In the genomic region with DNA sequence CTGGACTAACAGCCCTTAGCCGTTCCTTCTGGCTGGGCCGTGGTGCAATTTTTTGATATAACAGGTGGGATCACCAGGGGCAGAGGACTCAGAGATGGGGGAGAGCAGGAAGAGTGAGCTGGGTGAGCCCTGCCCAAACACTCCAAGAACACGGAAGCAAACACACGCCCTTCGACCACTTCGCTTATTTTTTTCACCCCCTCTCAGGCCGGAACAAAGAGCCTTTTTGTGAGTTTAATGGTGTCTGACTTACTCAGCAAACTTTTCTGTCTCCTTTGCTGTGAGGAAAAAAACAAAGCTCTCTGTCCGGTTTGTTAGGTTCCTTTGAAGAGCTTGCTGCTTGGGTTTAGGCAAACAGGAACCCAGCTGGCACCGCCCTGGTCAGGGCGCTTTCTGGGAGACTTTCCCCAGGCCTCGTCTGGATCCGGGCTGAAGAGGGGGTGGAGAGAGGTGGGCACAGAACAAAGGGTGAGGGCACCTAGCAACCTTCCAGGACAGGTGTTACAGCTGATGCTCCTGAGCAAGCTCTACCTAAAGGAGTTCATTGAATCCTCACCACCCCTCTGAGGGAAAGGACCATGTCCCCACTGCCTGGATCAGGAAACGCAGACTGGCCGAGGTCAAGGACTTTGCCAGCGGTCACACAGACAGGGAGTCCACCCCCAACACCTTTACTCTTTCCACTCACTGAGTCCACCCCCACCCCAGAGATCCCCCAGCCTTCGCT, we compare ENCODE assay signal across 10 cellular contexts. TPM values are rescaled to one million over a fixed set of nuclear protein-coding genes. Genes with fewer than 3 reads are reported as not detected.
DNase-seq lines count a peak whose midpoint lies in the region; ATAC-seq, FAIRE-seq and TF ChIP-seq lines count a peak whose summit lies in the region.
"Had no signal": no experiment of that assay in that cellular context is flagged by ENCODE, and none has a peak within 500 bp of the region (broad histone marks: within the 10 kb centered on the region; RNA-seq: fewer than 3 reads in every experiment).

No MANE protein-coding gene starts in this region.

- peak overlapping the region; percentile 68 for H3K4me2 ChIP-seq in keratinocyte (ENCODE audit: control insufficient read depth, extremely low read depth, insufficient read depth, low read depth, low read length)

- H3K27me3 ChIP-seq in adipocyte (replicated peaks; ENCODE audit: control insufficient read depth, insufficient read depth, low read length), result no peaks in the 10 kb centered on the region
- H3K27me3 ChIP-seq in keratinocyte (ENCODE audit: control insufficient read depth, extremely low read depth, insufficient read depth, low read length), result no peaks in the 10 kb centered on the region
- no peaks in the 10 kb centered on the region for H3K27me3 ChIP-seq in subcutaneous abdominal adipose tissue (ENCODE audit: control insufficient read depth in 5 of 5, insufficient read depth in 4 of 5, low read length in 5 of 5)

- no peak for TF ChIP-seq CTCF in keratinocyte (optimal IDR thresholded peaks at IDR 0.05 in 1 of 3, IDR thresholded peaks at IDR 0.05 in 1 of 3, conservative IDR thresholded peaks at IDR 0.05 in 1 of 3; ENCODE audit: extremely low read depth in 1 of 3, insufficient read depth in 2 of 3, low read length in 3 of 3)

- H3K27ac ChIP-seq in keratinocyte (ENCODE audit: control insufficient read depth, insufficient read depth, low read length), result peak overlapping the region; percentile 87
- peak overlapping the region; percentile 10 for H3K27ac ChIP-seq in subcutaneous abdominal adipose tissue (ENCODE audit: low read depth, low read length)

- no peak for ATAC-seq in GM21529 (IDR thresholded peaks at IDR 0.05; ENCODE audit: unreplicated experiment)
- no peak for ATAC-seq in HG03442 (IDR thresholded peaks at IDR 0.05; ENCODE audit: unreplicated experiment)

- H3K4me1 ChIP-seq in adipocyte (ENCODE audit: control insufficient read depth, insufficient read depth, low read length) (peaks cover 37% of the 10 kb centered on the region), keratinocyte (ENCODE audit: control insufficient read depth, extremely low read depth, insufficient read depth, low read length) (peaks cover 65% of the 10 kb centered on the region), subcutaneous abdominal adipose tissue (ENCODE audit: control insufficient read depth in 5 of 5, insufficient read depth in 5 of 5, low read length in 5 of 5) (peaks cover 0 to 42% (median 32%) of the 10 kb centered on the region in 5 donors)

- H3K4me3 ChIP-seq in adipocyte (ENCODE audit: low read length) (peak overlapping the region; percentile 23), keratinocyte (ENCODE audit: control insufficient read depth in 2 of 3, extremely low read depth in 1 of 3, insufficient read depth in 2 of 3, low read depth in 1 of 3, low read length in 3 of 3) (no peak overlapping the region), subcutaneous abdominal adipose tissue (ENCODE audit: low read depth in 1 of 5, low read length in 5 of 5) (peak overlapping the region; percentile 46 to 62 (median 50))

- H3K36me3 ChIP-seq in adipocyte (ENCODE audit: control insufficient read depth, insufficient read depth, low read length, severe bottlenecking), result no peaks in the 10 kb centered on the region
- H3K36me3 ChIP-seq in keratinocyte (ENCODE audit: control insufficient read depth in 2 of 2, extremely low read depth in 1 of 2, insufficient read depth in 2 of 2, low read length in 2 of 2), result no peaks in the 10 kb centered on the region
- H3K36me3 ChIP-seq in subcutaneous abdominal adipose tissue (ENCODE audit: control insufficient read depth in 5 of 5, insufficient read depth in 5 of 5, low read length in 5 of 5), result no peaks in the 10 kb centered on the region

- H3K9me1 ChIP-seq in keratinocyte (ENCODE audit: control insufficient read depth, extremely low read depth, insufficient read depth, low read length), result peaks cover 3% of the 10 kb centered on the region

- DNase-seq in LHCN-M2 (ENCODE audit: low read depth) (peak; percentile 43), adipocyte (ENCODE audit: low read depth) (no peak), keratinocyte (ENCODE audit: low read depth, low spot score) (no peak), inferior parietal cortex (ENCODE audit: extremely low spot score) (no peak), NCI-H524 (lab: John Stamatoyannopoulos, UW) (no peak)
- DNase-seq: NCI-H1694 had no signal

- no peaks in the 10 kb centered on the region for H4K20me1 ChIP-seq in keratinocyte (ENCODE audit: control insufficient read depth, extremely low read depth, insufficient read depth, low read length)

- H3K9me3 ChIP-seq in adipocyte (ENCODE audit: control insufficient read depth, low read length) (peaks cover 10% of the 10 kb centered on the region), keratinocyte (ENCODE audit: control insufficient read depth, low read depth, low read length) (no peaks in the 10 kb centered on the region), subcutaneous abdominal adipose tissue (ENCODE audit: control insufficient read depth in 5 of 5, low read length in 5 of 5) (no peaks in the 10 kb centered on the region)

- H3K79me2 ChIP-seq in keratinocyte (ENCODE audit: control insufficient read depth, insufficient read depth, low read length), result no peaks in the 10 kb centered on the region

- FAIRE-seq in keratinocyte (lab: Jason Lieb, UNC), result no peak

- H2AFZ ChIP-seq in keratinocyte (ENCODE audit: control insufficient read depth, low read length), result no peak overlapping the region

- dilution Hi-C loops in keratinocyte (cut with MboI; ENCODE audit: extremely low pct_ligation_motif_present, low sequenced_read_pairs), result no loop called here

- H3K9ac ChIP-seq in adipocyte (ENCODE audit: low read length), result no peak overlapping the region
- peak overlapping the region; percentile 65 for H3K9ac ChIP-seq in keratinocyte (ENCODE audit: control insufficient read depth, extremely low read depth, insufficient read depth, low read length)
- peak overlapping the region in 3 of 5 donors; percentile 28 to 53 (median 32) for H3K9ac ChIP-seq in subcutaneous abdominal adipose tissue (ENCODE audit: low read length in 5 of 5)

RNA-seq across cellular contexts. Expression of gene CALML3, which starts 23.3 kb away (rescaled TPM):
- total RNA-seq in LHCN-M2 (2014; rRNA removed), result not detected in 2 replicates
- not detected for polyA plus RNA-seq in LHCN-M2 (2012)
- 7.6 to 20.2 TPM (median 14.1 TPM) in 3 replicates for polyA plus RNA-seq in keratinocyte
- polyA plus RNA-seq in keratinocyte (2011; ENCODE audit: low read depth), result 16.6 TPM
- polyA plus RNA-seq in keratinocyte (2011; cell fraction: cytosol; rRNA removed), result 10.4 and 31.2 TPM in 2 replicates
- polyA plus RNA-seq in keratinocyte (2011; cell fraction: nucleus; rRNA removed), result 11.9 and 17.6 TPM in 2 replicates
- polyA plus RNA-seq in keratinocyte (2012; ENCODE audit: low replicate concordance), result 15.7 and 23.6 TPM in 2 replicates
- 2.7 to 5.2 TPM (median 4.4 TPM) in 3 replicates for polyA minus RNA-seq in keratinocyte
- polyA minus RNA-seq in keratinocyte (2011; cell fraction: cytosol; rRNA and poly(A)+ RNA removed), result 17.1 TPM
- 4.6 and 6.0 TPM in 2 replicates for polyA minus RNA-seq in keratinocyte (2011; cell fraction: nucleus; rRNA and poly(A)+ RNA removed)
- total RNA-seq: activated naive CD4-positive, alpha-beta T cell treated with anti-CD3 and anti-CD28 coated beads, Interleukin-2, amount 50 U/mL, for 72 hours had no signal

RNA-seq across cellular contexts. Expression of gene CALML5, which starts 48.7 kb away (rescaled TPM):
- not detected in 2 replicates for total RNA-seq in LHCN-M2 (2014; rRNA removed)
- not detected for polyA plus RNA-seq in LHCN-M2 (2012)
- 5.7 to 11.4 TPM (median 7.3 TPM) in 3 replicates for polyA plus RNA-seq in keratinocyte
- 251 TPM for polyA plus RNA-seq in keratinocyte (2011; ENCODE audit: low read depth)
- 2.1 and 5.6 TPM in 2 replicates for polyA plus RNA-seq in keratinocyte (2011; cell fraction: cytosol; rRNA removed)
- 5.2 and 5.9 TPM in 2 replicates for polyA plus RNA-seq in keratinocyte (2011; cell fraction: nucleus; rRNA removed)
- polyA plus RNA-seq in keratinocyte (2012; ENCODE audit: low replicate concordance), result 19.1 and 439 TPM in 2 replicates
- 0.39 to 0.66 TPM in 2 of 3 replicates, not detected in the other for polyA minus RNA-seq in keratinocyte
- polyA minus RNA-seq in keratinocyte (2011; cell fraction: cytosol; rRNA and poly(A)+ RNA removed), result 4.0 TPM
- polyA minus RNA-seq in keratinocyte (2011; cell fraction: nucleus; rRNA and poly(A)+ RNA removed), result 4.1 and 6.1 TPM in 2 replicates
- total RNA-seq: activated naive CD4-positive, alpha-beta T cell treated with anti-CD3 and anti-CD28 coated beads, Interleukin-2, amount 50 U/mL, for 72 hours had no signal

Comparison
In these comparisons a context has a peak if more than half of its experiments do, and no peak if none do; other contexts are left out.
1. H3K4me3 ChIP-seq: peak in adipocyte (single experiment) and subcutaneous abdominal adipose tissue (5 of 5); none in keratinocyte (0 of 3).